ENCODE assay signal across 8 cellular contexts in genomic region chr17:20121359-20122235, GRCh38.
DNase-seq lines count a peak whose midpoint lies in the region; ATAC-seq and TF ChIP-seq lines count a peak whose summit lies in the region.

No MANE protein-coding gene starts in this region.

- intact Hi-C loops in MCF 10A (cut with micrococcal nuclease), result loop anchor here (1.0 kb wide), 1 partner anchor 105 kb away; no protein-coding TSS in a partner anchor

- H3K4me3 Mint-ChIP-seq in MCF 10A (ENCODE audit: unreplicated experiment) (no peak overlapping the region), immature natural killer cell (no peak overlapping the region)

- ATAC-seq in HG02840 (IDR thresholded peaks at IDR 0.05; ENCODE audit: low FRiP score, unreplicated experiment), result no peak
- no peak for ATAC-seq in HG03045 (IDR thresholded peaks at IDR 0.05; ENCODE audit: unreplicated experiment)

- no peak overlapping the region for H3K27ac Mint-ChIP-seq in MCF 10A (ENCODE audit: low read depth, unreplicated experiment)
- no peak overlapping the region for H3K27ac Mint-ChIP-seq in immature natural killer cell

- H3K4me1 Mint-ChIP-seq in MCF 10A (ENCODE audit: insufficient read depth, unreplicated experiment) (peaks cover 10% of the 10 kb centered on the region), immature natural killer cell (peaks cover 0 to 2% of the 10 kb centered on the region in 2 donors)

- CTCF ChIA-PET in GM10248 (lab: Yijun Ruan, JAX), result interaction anchor here (0.7 to 4.4 kb wide), 34 partner anchors 9 to 199 kb away, joined by 3 to 49 read pairs (median 4); partner anchors contain the start of gene SPECC1
- CTCF ChIA-PET in MCF 10A (lab: Yijun Ruan, JAX), result interaction anchor here (0.6 to 4.4 kb wide), 35 partner anchors 11 to 1189 kb away, joined by 3 to 56 read pairs (median 4); no protein-coding TSS in a partner anchor

- POLR2A ChIA-PET in GM10248 (lab: Yijun Ruan, JAX) (no interaction called here), MCF 10A (lab: Yijun Ruan, JAX) (interaction anchor here (0.8 kb wide), 1 partner anchor 105 kb away, joined by 4 read pairs; no protein-coding TSS in a partner anchor)

- H3K4me3 ChIP-seq in WI38 (ENCODE audit: low read depth, low read length), result no peak overlapping the region

- H3K27me3 Mint-ChIP-seq in MCF 10A (ENCODE audit: insufficient read depth, unreplicated experiment) (no peaks in the 10 kb centered on the region), immature natural killer cell (ENCODE audit: low read depth in 3 of 3) (peaks cover 2 to 3% (median 3%) of the 10 kb centered on the region in 3 donors)

- BruUV-seq in MCF 10A (replicated peaks; lab: Mats Ljungman, UMichigan), result no TSS peak

- H3K36me3 Mint-ChIP-seq in MCF 10A (ENCODE audit: insufficient read depth, unreplicated experiment) (no peaks in the 10 kb centered on the region), immature natural killer cell (no peaks in the 10 kb centered on the region)

- TF ChIP-seq CTCF in GM10248 (IDR thresholded peaks at IDR 0.05; ENCODE audit: control extremely low read depth, extremely low read depth, low read depth, missing control alignments) (peak; percentile 79), WI38 (IDR thresholded peaks at IDR 0.05; ENCODE audit: low read depth, low read length) (peak; percentile 84), MCF 10A (IDR thresholded peaks at IDR 0.05; ENCODE audit: unreplicated experiment) (peak; percentile 93)

- DNase-seq in GM10248 (ENCODE audit: extremely low spot score) (peak; percentile 76), NCI-H1105 treated with DMSO at 0.1 percent for 48 hours (lab: John Stamatoyannopoulos, UW) (peak; percentile 75), MCF 10A (ENCODE audit: unreplicated experiment) (peak; percentile 77), immature natural killer cell (peak; percentile 47 to 61 (median 57))
- peak; percentile 66 for DNase-seq in stimulated activated CD4-positive, alpha-beta T cell treated with anti-CD3 and anti-CD28 coated beads, Interleukin-12 subunit alpha, Interleukin-12 subunit beta, amount 100 ng/mL, for 4 hours

- H3K9me3 Mint-ChIP-seq in MCF 10A (ENCODE audit: unreplicated experiment) (no peaks in the 10 kb centered on the region), immature natural killer cell (no peaks in the 10 kb centered on the region)
